ENCODE assay signal across 1 cellular context in genomic region chr11:25351091-25351803, GRCh38.
TF ChIP-seq lines count a peak whose summit lies in the region.

No MANE protein-coding gene starts in this region.

TF ChIP-seq in GM23338, 12 proteins besides CTCF, POLR2A, EP300 and RAD21:
- TF ChIP-seq JUNB (IDR thresholded peaks at IDR 0.05; ENCODE audit: unreplicated experiment) (no peak), NANOG (IDR thresholded peaks at IDR 0.05; ENCODE audit: borderline replicate concordance) (no peak), EZH2 (IDR thresholded peaks at IDR 0.05; ENCODE audit: low read depth, unreplicated experiment) (no peak), STAT1 (IDR thresholded peaks at IDR 0.05; ENCODE audit: unreplicated experiment) (no peak), REST (IDR thresholded peaks at IDR 0.05; ENCODE audit: unreplicated experiment) (no peak), ZNF114 (CRISPR knock-in tag; IDR thresholded peaks at IDR 0.05) (no peak), EZH2phosphoT487 (IDR thresholded peaks at IDR 0.05; ENCODE audit: unreplicated experiment) (no peak), ZNF331 (CRISPR knock-in tag; IDR thresholded peaks at IDR 0.05; ENCODE audit: low read depth) (no peak), ZNF462 (CRISPR knock-in tag; IDR thresholded peaks at IDR 0.05) (no peak), POLR2AphosphoS5 (IDR thresholded peaks at IDR 0.05; ENCODE audit: low read depth) (no peak), CREB1 (CRISPR knock-in tag; IDR thresholded peaks at IDR 0.05; ENCODE audit: low read depth) (no peak)
- TF ChIP-seq, protein P1, sequence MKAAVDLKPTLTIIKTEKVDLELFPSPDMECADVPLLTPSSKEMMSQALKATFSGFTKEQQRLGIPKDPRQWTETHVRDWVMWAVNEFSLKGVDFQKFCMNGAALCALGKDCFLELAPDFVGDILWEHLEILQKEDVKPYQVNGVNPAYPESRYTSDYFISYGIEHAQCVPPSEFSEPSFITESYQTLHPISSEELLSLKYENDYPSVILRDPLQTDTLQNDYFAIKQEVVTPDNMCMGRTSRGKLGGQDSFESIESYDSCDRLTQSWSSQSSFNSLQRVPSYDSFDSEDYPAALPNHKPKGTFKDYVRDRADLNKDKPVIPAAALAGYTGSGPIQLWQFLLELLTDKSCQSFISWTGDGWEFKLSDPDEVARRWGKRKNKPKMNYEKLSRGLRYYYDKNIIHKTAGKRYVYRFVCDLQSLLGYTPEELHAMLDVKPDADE (IDR thresholded peaks at IDR 0.05): no peak
